13 cellular contexts compared by ENCODE assay signal in the genomic region with DNA sequence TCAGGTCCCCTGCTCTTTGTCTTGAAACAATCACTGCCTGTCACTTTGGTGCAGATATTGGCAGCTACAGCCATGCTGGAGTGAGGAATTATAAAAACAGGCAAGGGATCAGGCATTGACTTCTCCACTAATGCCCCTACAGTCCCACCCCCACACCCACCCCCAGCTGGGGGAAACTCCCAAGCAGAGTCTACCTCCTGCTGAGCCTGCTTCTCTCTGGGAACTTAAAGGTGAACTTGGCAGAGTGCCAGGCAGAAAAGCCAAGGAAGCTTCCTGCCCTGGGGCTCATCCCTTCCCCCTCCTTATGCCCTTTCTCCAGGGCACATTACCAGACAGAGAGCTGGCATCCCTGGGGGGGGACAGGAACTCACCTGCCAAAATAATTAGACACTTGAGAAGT. TPM values are rescaled to one million over a fixed set of nuclear protein-coding genes. Genes with fewer than 3 reads are reported as not detected.
DNase-seq lines count a peak whose midpoint lies in the region; ATAC-seq, FAIRE-seq and TF ChIP-seq lines count a peak whose summit lies in the region.
"Had no signal": no experiment of that assay in that cellular context is flagged by ENCODE, and none has a peak within 500 bp of the region (broad histone marks: within the 10 kb centered on the region; RNA-seq: fewer than 3 reads in every experiment).

No MANE protein-coding gene starts in this region.

- TF ChIP-seq RAD21 in SK-N-SH (IDR thresholded peaks at IDR 0.05; ENCODE audit: low read length) (no peak), H1 (IDR thresholded peaks at IDR 0.05 in 1 of 2, conservative IDR thresholded peaks at IDR 0.05 in 1 of 2; ENCODE audit: low read depth in 2 of 2, low read length in 2 of 2) (no peak)

- CTCF ChIA-PET in SK-N-SH (lab: Yijun Ruan, JAX) = interaction anchor here (0.6 to 1.8 kb wide), 6 partner anchors 20 to 1343 kb away, joined by 3 to 7 read pairs (median 4); no protein-coding TSS in a partner anchor
- CTCF ChIA-PET in H1 (lab: Charles Lee; ENCODE audit: partially characterized antibody) = interaction anchor here (0.9 to 3.8 kb wide), 3 partner anchors 21 to 170 kb away, joined by 3 to 28 read pairs (median 10); no protein-coding TSS in a partner anchor

- H3F3A ChIP-seq in SK-N-SH (replicated peaks; ENCODE audit: insufficient read depth) = peaks cover 8% of the 10 kb centered on the region

- H2BK12ac ChIP-seq in H1 (ENCODE audit: low read depth, low read length) = 0 out of 2 replicates have a peak overlapping the region, but pooled peaks have one; percentile 12

- peaks cover 8 to 19% of the 10 kb centered on the region in 2 experiments; a peak in 1 of 4 replicates for H3K4me1 ChIP-seq in SK-N-SH (ENCODE audit: control insufficient read depth in 1 of 2, insufficient read depth in 2 of 2, low read depth in 1 of 2, low read length in 1 of 2)
- H3K4me1 ChIP-seq in H1 (replicated peaks in 1 of 4; ENCODE audit: control insufficient read depth in 3 of 4, insufficient read depth in 4 of 4, low read length in 3 of 4) = peaks cover 5 to 14% (median 6%) of the 10 kb centered on the region in 4 experiments; a peak in 5 of 7 replicates
- H3K4me1 ChIP-seq in upper lobe of right lung = no peaks in the 10 kb centered on the region

- no peaks in the 10 kb centered on the region for H3K23me2 ChIP-seq in H1 (ENCODE audit: low read depth, low read length)

- H4K8ac ChIP-seq in H1 (ENCODE audit: extremely low read depth, insufficient read depth, low read length) = no peak overlapping the region

- H3K27me3 ChIP-seq in SK-N-SH (ENCODE audit: insufficient read depth) = no peaks in the 10 kb centered on the region
- peaks cover 0 to under 1% (median 0%) of the 10 kb centered on the region in 4 experiments; a peak in 2 of 7 replicates for H3K27me3 ChIP-seq in H1 (replicated peaks in 1 of 4; ENCODE audit: control insufficient read depth in 3 of 4, extremely low read depth in 1 of 4, insufficient read depth in 3 of 4, low read length in 3 of 4)
- peaks cover 9% of the 10 kb centered on the region for H3K27me3 ChIP-seq in upper lobe of right lung

- H3K23ac ChIP-seq in H1 (ENCODE audit: insufficient read length) = no peak overlapping the region

- H3K4me3 ChIP-seq in SK-N-SH (ENCODE audit: low read depth in 2 of 2, low read length in 1 of 2) = no peak overlapping the region
- H3K4me3 ChIP-seq in H1 (ENCODE audit: extremely low read depth in 1 of 4, insufficient read depth in 2 of 4, low read depth in 3 of 4, low read length in 4 of 4) = no peak overlapping the region
- no peak overlapping the region for H3K4me3 ChIP-seq in upper lobe of right lung

- TF ChIP-seq EP300 in SK-N-SH (IDR thresholded peaks at IDR 0.05; ENCODE audit: borderline replicate concordance in 1 of 2, low read depth in 1 of 2, low read length in 1 of 2) = no peak
- no peak for TF ChIP-seq EP300 in H1 (IDR thresholded peaks at IDR 0.05; ENCODE audit: borderline replicate concordance in 1 of 2, low read depth in 2 of 2, low read length in 2 of 2)

- no peak for ATAC-seq in SK-N-SH treated with all-trans-retinoic acid at 6 μM for 48 hours
- ATAC-seq in upper lobe of right lung = no peak
- ATAC-seq in HG03442 (IDR thresholded peaks at IDR 0.05; ENCODE audit: unreplicated experiment) = no peak
- ATAC-seq in GM21447 (IDR thresholded peaks at IDR 0.05; ENCODE audit: unreplicated experiment) = no peak
- ATAC-seq: stimulated activated naive CD8-positive, alpha-beta T cell treated with anti-CD3 and anti-CD28 coated beads, Interleukin-15, amount 100 ng/mL, for 72 hours had no signal

- no peak overlapping the region; the same call in 1 of the 2 replicates for H2BK5ac ChIP-seq in H1 (ENCODE audit: low read depth, low read length)

- H3K4me2 ChIP-seq in SK-N-SH (no peak overlapping the region), H1 (ENCODE audit: insufficient read depth in 1 of 2, low read depth in 2 of 2, low read length in 2 of 2) (no peak overlapping the region)

- H3K18ac ChIP-seq in H1 (ENCODE audit: extremely low read depth, low read length) = no peak overlapping the region

- no peak overlapping the region for H3K14ac ChIP-seq in H1 (ENCODE audit: insufficient read length)

- H3K79me2 ChIP-seq in SK-N-SH (ENCODE audit: insufficient read depth) = no peaks in the 10 kb centered on the region
- H3K79me2 ChIP-seq in H1 (ENCODE audit: control insufficient read depth in 1 of 2, insufficient read depth in 2 of 2, low read length in 2 of 2) = no peaks in the 10 kb centered on the region

- no peak overlapping the region for H2AFZ ChIP-seq in SK-N-SH (ENCODE audit: low read depth)
- H2AFZ ChIP-seq in H1 (ENCODE audit: low read length) = no peak overlapping the region

- H3K27ac ChIP-seq in SK-N-SH (ENCODE audit: low read depth in 2 of 2, low read length in 1 of 2) (no peak overlapping the region), H1 (ENCODE audit: low read depth, low read length) (no peak overlapping the region), upper lobe of right lung (no peak overlapping the region)

- no peak for TF ChIP-seq POLR2A in H1 (IDR thresholded peaks at IDR 0.05; ENCODE audit: control extremely low read depth in 1 of 2, low read depth in 2 of 2, low read length in 2 of 2)

- no peak overlapping the region for H4K5ac ChIP-seq in H1 (ENCODE audit: insufficient read length, low read depth, low read length)

- POLR2A ChIA-PET in SK-N-SH (lab: Yijun Ruan, JAX) (no interaction called here), H1 (lab: Charles Lee; ENCODE audit: partially characterized antibody) (interaction anchor here (0.6 to 2.0 kb wide), 3 partner anchors 81 to 307 kb away, joined by 3 to 4 read pairs (median 3); no protein-coding TSS in a partner anchor)

- H3K36me3 ChIP-seq in SK-N-SH (replicated peaks in 1 of 2; ENCODE audit: control insufficient read depth in 1 of 2, insufficient read depth in 2 of 2, low read length in 1 of 2) (no peaks in the 10 kb centered on the region), H1 (ENCODE audit: control insufficient read depth in 2 of 4, insufficient read depth in 4 of 4, low read length in 3 of 4) (no peaks in the 10 kb centered on the region), upper lobe of right lung (no peaks in the 10 kb centered on the region)

- H3K9ac ChIP-seq in SK-N-SH (no peak overlapping the region), H1 (replicated peaks in 1 of 4; ENCODE audit: extremely low read depth in 1 of 4, low read depth in 3 of 4, low read length in 3 of 4) (no peak overlapping the region)

- no peak for TF ChIP-seq CTCF in SK-N-SH (IDR thresholded peaks at IDR 0.05)
- no peak for TF ChIP-seq CTCF in H1 (IDR thresholded peaks at IDR 0.05; ENCODE audit: control extremely low read depth in 1 of 3, insufficient read depth in 1 of 3, low read depth in 1 of 3, low read length in 3 of 3)
- no peak for TF ChIP-seq CTCF in upper lobe of right lung (IDR thresholded peaks at IDR 0.05)

- H3K9me3 ChIP-seq in SK-N-SH (no peaks in the 10 kb centered on the region), H1 (ENCODE audit: insufficient read depth in 2 of 2, low read depth in 1 of 2, low read length in 1 of 2) (no peaks in the 10 kb centered on the region), upper lobe of right lung (no peaks in the 10 kb centered on the region)

- no peak overlapping the region for H2BK120ac ChIP-seq in H1 (replicated peaks; ENCODE audit: low read depth, low read length)

- no peaks in the 10 kb centered on the region for H3K9me2 ChIP-seq in SK-N-SH

- H4K20me1 ChIP-seq in SK-N-SH (ENCODE audit: insufficient read depth) (no peaks in the 10 kb centered on the region), H1 (replicated peaks in 1 of 2; ENCODE audit: control insufficient read depth in 1 of 2, insufficient read depth in 2 of 2, low read length in 2 of 2) (no peaks in the 10 kb centered on the region)

- H3K79me1 ChIP-seq in H1 (ENCODE audit: low read depth, low read length) = no peaks in the 10 kb centered on the region

- no peak overlapping the region for H3K4ac ChIP-seq in H1 (replicated peaks; ENCODE audit: insufficient read length, low read depth, low read length)

- FAIRE-seq in H1 (lab: Jason Lieb, UNC) = no peak

- intact Hi-C loops in upper lobe of right lung (cut with DNase I) = no loop called here

- DNase-seq in SK-N-SH (no peak), NCI-H345 treated with DMSO at 0.1 percent for 48 hours (lab: John Stamatoyannopoulos, UW; ENCODE audit: unreplicated experiment) (peak; percentile 42), H1 (ENCODE audit: low read depth in 1 of 2, low spot score in 2 of 2) (no peak), upper lobe of right lung (peak; percentile 42)
- DNase-seq in activated CD4-positive, alpha-beta T cell treated with anti-CD3 and anti-CD28 coated beads, Interleukin-2, amount 50 U/mL, for 1 hour = no peak
- DNase-seq: NCI-H1930; SIG-M5; stimulated activated naive CD8-positive, alpha-beta T cell treated with anti-CD3 and anti-CD28 coated beads, Interleukin-15, amount 100 ng/mL, for 72 hours had no signal

- H4K91ac ChIP-seq in H1 (replicated peaks; ENCODE audit: insufficient read length, low read length) = no peak overlapping the region

- H2BK20ac ChIP-seq in H1 (ENCODE audit: low read length) = no peak overlapping the region

- H3K56ac ChIP-seq in H1 (replicated peaks; ENCODE audit: insufficient read length, low read depth, low read length) = no peak overlapping the region

- no peak overlapping the region for H2BK15ac ChIP-seq in H1 (ENCODE audit: low read length)

- H2AK5ac ChIP-seq in H1 (ENCODE audit: low read depth, low read length) = no peak overlapping the region

RNA-seq across cellular contexts. Expression of gene NCMAP, which starts 6.7 kb away (rescaled TPM):
- 0.02 TPM in 1 of 2 replicates, not detected in the other for polyA plus RNA-seq in SK-N-SH (2012; rRNA removed)
- polyA plus RNA-seq in SK-N-SH (2012; cell fraction: cytosol; rRNA removed) = 0.01 TPM in 2 replicates
- 0.01 TPM in 1 of 2 replicates, not detected in the other for polyA plus RNA-seq in SK-N-SH (2012; cell fraction: nucleus; rRNA removed)
- total RNA-seq in H1 (2021; fragmentation: NEBNext Ultra II Directional; extraction: Animal tissue kit (Norgen Biotek cat#: 25700)) = 0.21 and 0.39 TPM in 2 replicates
- 0.14 and 0.21 TPM in 2 replicates for polyA plus RNA-seq in H1 (2011; rRNA removed)
- polyA plus RNA-seq in H1 (2011; cell fraction: cytosol; rRNA removed) = 0.26 TPM
- 0.19 TPM for polyA plus RNA-seq in H1 (2011; cell fraction: nucleus; rRNA removed)
- 0.09 to 0.19 TPM (median 0.12 TPM) in 4 replicates for polyA plus RNA-seq in H1 (2012, experiment 1 of 2)
- polyA plus RNA-seq in H1 (2012, experiment 2 of 2) = 0.10 TPM
- polyA plus RNA-seq in H1 (2013, experiment 1 of 2) = 0.18 TPM
- 0.18 TPM for polyA plus RNA-seq in H1 (2013, experiment 2 of 2)
- polyA minus RNA-seq in H1 (2011; rRNA and poly(A)+ RNA removed) = 0.46 and 0.66 TPM in 2 replicates
- not detected for polyA minus RNA-seq in H1 (2011; cell fraction: cytosol; rRNA and poly(A)+ RNA removed)
- not detected for polyA minus RNA-seq in H1 (2011; cell fraction: nucleus; rRNA and poly(A)+ RNA removed)
- total RNA-seq in upper lobe of right lung = 10.7 TPM
- total RNA-seq: HT1080, myocyte had no signal

RNA-seq across cellular contexts. Expression of gene RCAN3, which starts 60.0 kb away (rescaled TPM):
- polyA plus RNA-seq in SK-N-SH (2012; rRNA removed) = 4.8 TPM in 2 replicates
- 6.0 and 6.3 TPM in 2 replicates for polyA plus RNA-seq in SK-N-SH (2012; cell fraction: cytosol; rRNA removed)
- polyA plus RNA-seq in SK-N-SH (2012; cell fraction: nucleus; rRNA removed) = 5.0 and 6.2 TPM in 2 replicates
- total RNA-seq in H1 (2021; fragmentation: NEBNext Ultra II Directional; extraction: Animal tissue kit (Norgen Biotek cat#: 25700)) = 15.2 and 16.6 TPM in 2 replicates
- polyA plus RNA-seq in H1 (2011; rRNA removed) = 5.6 and 5.9 TPM in 2 replicates
- 7.1 TPM for polyA plus RNA-seq in H1 (2011; cell fraction: cytosol; rRNA removed)
- polyA plus RNA-seq in H1 (2011; cell fraction: nucleus; rRNA removed) = 6.4 TPM
- polyA plus RNA-seq in H1 (2012, experiment 1 of 2) = 5.4 to 12.8 TPM (median 7.1 TPM) in 4 replicates
- polyA plus RNA-seq in H1 (2012, experiment 2 of 2) = 2.1 TPM
- polyA plus RNA-seq in H1 (2013, experiment 1 of 2) = 8.2 TPM
- 9.0 TPM for polyA plus RNA-seq in H1 (2013, experiment 2 of 2)
- 11.2 and 12.2 TPM in 2 replicates for polyA minus RNA-seq in H1 (2011; rRNA and poly(A)+ RNA removed)
- 7.3 TPM for polyA minus RNA-seq in H1 (2011; cell fraction: cytosol; rRNA and poly(A)+ RNA removed)
- 4.9 TPM for polyA minus RNA-seq in H1 (2011; cell fraction: nucleus; rRNA and poly(A)+ RNA removed)
- total RNA-seq in upper lobe of right lung = 11.3 TPM

Comparison
In these comparisons a context has a peak if more than half of its experiments do, and no peak if none do; other contexts are left out.
1. DNase-seq: peak in NCI-H345 treated with DMSO at 0.1 percent for 48 hours (single experiment) and upper lobe of right lung (single experiment); none in SK-N-SH (single experiment), H1 (0 of 2) and activated CD4-positive, alpha-beta T cell treated with anti-CD3 and anti-CD28 coated beads, Interleukin-2, amount 50 U/mL, for 1 hour (single experiment).